ENCODE assay signal across 16 cellular contexts in the genomic region with DNA sequence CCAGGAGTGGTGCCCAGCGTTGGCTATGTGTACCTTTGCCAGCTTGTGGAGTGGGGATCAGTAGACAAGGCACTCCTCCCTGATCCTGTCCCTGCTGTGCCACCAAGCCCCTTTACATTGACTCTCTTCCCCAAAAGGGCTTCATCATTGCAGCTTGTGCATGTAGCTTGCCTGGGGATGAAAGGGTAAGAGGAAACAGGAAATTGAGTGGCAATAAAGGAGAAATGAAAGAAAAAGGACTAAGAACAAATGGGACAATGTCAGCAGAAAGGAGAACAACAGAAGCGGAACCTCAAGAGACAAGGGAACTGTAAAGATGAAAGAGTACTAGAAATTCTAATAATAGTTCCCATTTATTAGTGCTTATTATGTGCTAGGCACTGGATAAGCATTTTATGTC. TPM values are rescaled to one million over a fixed set of nuclear protein-coding genes. Genes with fewer than 3 reads are reported as not detected.
DNase-seq lines count a peak whose midpoint lies in the region; ATAC-seq lines count a peak whose summit lies in the region.
"Had no signal": no experiment of that assay in that cellular context is flagged by ENCODE, and none has a peak within 500 bp of the region (broad histone marks: within the 10 kb centered on the region; RNA-seq: fewer than 3 reads in every experiment).

No MANE protein-coding gene starts in this region.

- H3K4me3 Mint-ChIP-seq in dendritic cell treated with granulocyte-macrophage colony-stimulating factor and Interleukin-4, amounts not matched to agents 40 ng/mL and 50 ng/mL, for 4 days = peak overlapping the region; percentile 20
- H3K4me3 Mint-ChIP-seq: CD4-positive, alpha-beta T cell had no signal

- no peaks in the 10 kb centered on the region for H3K36me3 Mint-ChIP-seq in dendritic cell treated with granulocyte-macrophage colony-stimulating factor and Interleukin-4, amounts not matched to agents 40 ng/mL and 50 ng/mL, for 4 days (ENCODE audit: low read depth)
- H3K36me3 Mint-ChIP-seq in activated naive CD4-positive, alpha-beta T cell treated with anti-CD3 and anti-CD28 coated beads, Interleukin-2, amount 50 U/mL, for 72 hours = no peaks in the 10 kb centered on the region

- DNase-seq in GF-D8 (lab: John Stamatoyannopoulos, UW) = peak; percentile 48
- DNase-seq in MV-4-11 (lab: John Stamatoyannopoulos, UW) = peak; percentile 93
- peak; percentile 61 for DNase-seq in pons (ENCODE audit: low spot score)
- no peak for DNase-seq in left colon
- DNase-seq in HuH-7.5 (ENCODE audit: low spot score) = no peak
- no peak for DNase-seq in activated naive CD4-positive, alpha-beta T cell treated with anti-CD3 and anti-CD28 coated beads, Interleukin-2, amount 50 U/mL, for 72 hours (ENCODE audit: low spot score in 2 of 2)
- DNase-seq: activated effector memory CD4-positive, alpha-beta T cell treated with Interleukin-2 at 50 U/mL for 16 hours; aorta; CD4-positive, alpha-beta T cell; DMS79; NCI-H1092 treated with DMSO at 0.1 percent for 48 hours; occipital lobe; stimulated activated CD4-positive, alpha-beta T cell treated with anti-CD3 and anti-CD28 coated beads, Interleukin-4, amount 100 ng/mL, for 24 hours had no signal

- H3K27ac Mint-ChIP-seq in dendritic cell treated with granulocyte-macrophage colony-stimulating factor and Interleukin-4, amounts not matched to agents 40 ng/mL and 50 ng/mL, for 4 days = peak overlapping the region; percentile 93
- H3K27ac Mint-ChIP-seq in activated naive CD4-positive, alpha-beta T cell treated with anti-CD3 and anti-CD28 coated beads, Interleukin-2, amount 50 U/mL, for 72 hours = no peak overlapping the region
- H3K27ac Mint-ChIP-seq: CD4-positive, alpha-beta T cell had no signal

- no peaks in the 10 kb centered on the region for H3K27me3 Mint-ChIP-seq in dendritic cell treated with granulocyte-macrophage colony-stimulating factor and Interleukin-4, amounts not matched to agents 40 ng/mL and 50 ng/mL, for 4 days

- no peak for ATAC-seq in left colon
- ATAC-seq in activated naive CD4-positive, alpha-beta T cell treated with anti-CD3 and anti-CD28 coated beads, Interleukin-2, amount 50 U/mL, for 72 hours = no peak
- ATAC-seq: activated CD4-positive, CD25-positive, alpha-beta regulatory T cell treated with anti-CD3 and anti-CD28 coated beads, Interleukin-2, amount 50 U/mL, for 24 hours had no signal

- H3K9me3 Mint-ChIP-seq in dendritic cell treated with granulocyte-macrophage colony-stimulating factor and Interleukin-4, amounts not matched to agents 40 ng/mL and 50 ng/mL, for 4 days = peaks cover 6% of the 10 kb centered on the region
- H3K9me3 Mint-ChIP-seq in activated naive CD4-positive, alpha-beta T cell treated with anti-CD3 and anti-CD28 coated beads, Interleukin-2, amount 50 U/mL, for 72 hours = no peaks in the 10 kb centered on the region
- H3K9me3 Mint-ChIP-seq: CD4-positive, alpha-beta T cell had no signal

- H3K4me1 Mint-ChIP-seq in dendritic cell treated with granulocyte-macrophage colony-stimulating factor and Interleukin-4, amounts not matched to agents 40 ng/mL and 50 ng/mL, for 4 days (ENCODE audit: low read depth) = peaks cover 56% of the 10 kb centered on the region

- intact Hi-C loops in dendritic cell treated with granulocyte-macrophage colony-stimulating factor and Interleukin-4, amounts not matched to agents 40 ng/mL and 50 ng/mL, for 4 days (cut with micrococcal nuclease) = loop anchor here (1.0 kb wide), 1 partner anchor 19 kb away; no protein-coding TSS in a partner anchor
- intact Hi-C loops in left colon (cut with DNase I, micrococcal nuclease) = no loop called here

RNA-seq across cellular contexts. Expression of gene IL13RA1, which starts 8.7 kb away (rescaled TPM):
- total RNA-seq in left colon = 100 to 1,000 TPM; 101 to 112 TPM
- total RNA-seq in activated naive CD4-positive, alpha-beta T cell treated with anti-CD3 and anti-CD28 coated beads, Interleukin-2, amount 50 U/mL, for 72 hours = 1 to 10 TPM in 1 of 2 donors, under 1 TPM in 1; 0.32 to 1.8 TPM
- total RNA-seq: T-helper 2 cell treated with Interferon-gamma antibody and Interleukin-4, amounts not matched to agents 100 ng/mL and 5 ng/mL, for 36 hours had no signal

Comparison
In these comparisons a context has a peak if more than half of its experiments do, and no peak if none do; other contexts are left out.
1. DNase-seq: peak in GF-D8 (single experiment), MV-4-11 (single experiment) and pons (single experiment); none in left colon (0 of 2), HuH-7.5 (single experiment) and activated naive CD4-positive, alpha-beta T cell treated with anti-CD3 and anti-CD28 coated beads, Interleukin-2, amount 50 U/mL, for 72 hours (0 of 2).
2. RNA of gene IL13RA1, which starts 8.7 kb away (total RNA-seq): 101 to 112 TPM in left colon; 0.32 to 1.8 TPM in activated naive CD4-positive, alpha-beta T cell treated with anti-CD3 and anti-CD28 coated beads, Interleukin-2, amount 50 U/mL, for 72 hours; every median in the first group is over 10 times any median in the second.